ENCODE assay signal across 1 cellular context in the genomic region with DNA sequence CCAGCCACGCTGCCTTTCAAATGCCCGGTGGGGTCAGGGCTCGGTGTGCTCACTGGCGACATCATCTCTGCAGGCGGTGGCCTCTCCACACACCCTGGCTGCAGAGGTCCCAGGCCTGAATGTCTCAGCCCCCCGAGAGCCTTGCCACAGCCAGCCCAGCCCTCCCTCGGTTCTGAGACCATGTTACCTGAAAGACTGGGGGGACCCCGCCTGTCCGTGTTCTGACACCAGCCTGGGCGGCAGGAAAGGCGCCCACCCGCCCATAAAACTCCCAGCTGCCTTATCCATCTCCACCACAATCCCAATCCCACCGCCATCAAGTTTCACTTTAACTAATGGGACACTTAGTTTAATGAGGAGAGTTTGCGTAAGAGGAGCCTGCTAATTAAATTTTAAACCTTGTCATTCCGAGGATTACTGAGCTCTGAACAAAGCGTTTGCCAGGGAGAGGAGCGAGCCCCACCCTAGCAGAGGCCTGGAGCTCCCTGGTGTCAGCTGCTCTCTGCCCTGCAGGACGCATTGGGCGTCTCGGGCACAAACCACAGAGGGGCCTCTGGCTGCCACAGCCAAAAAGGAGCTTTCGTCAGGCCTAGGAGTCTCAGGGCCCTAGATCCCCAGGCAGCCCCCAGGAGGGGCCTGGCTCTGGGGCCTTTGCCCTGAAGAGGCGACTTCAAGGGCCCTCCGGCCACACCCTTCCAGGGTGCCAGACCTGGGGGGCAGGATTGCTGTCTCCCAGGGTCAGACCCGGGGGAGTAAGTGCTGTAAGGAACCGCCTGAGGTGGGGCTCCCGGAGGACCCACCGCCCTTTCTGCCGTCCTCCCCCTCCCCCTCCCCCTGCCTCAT.
TF ChIP-seq lines count a peak whose summit lies in the region.

No MANE protein-coding gene starts in this region.

TF ChIP-seq in HEK293, 187 proteins besides CTCF, POLR2A, EP300 and RAD21 (continued from another document and continues in another):
- TF ChIP-seq ZNF843 (tag by site-specific recombination; IDR thresholded peaks at IDR 0.05) (no peak), ZNF138 (tag by site-specific recombination; IDR thresholded peaks at IDR 0.05; ENCODE audit: borderline replicate concordance) (no peak), ZNF292 (tag by site-specific recombination; IDR thresholded peaks at IDR 0.05; ENCODE audit: borderline replicate concordance, low read depth) (no peak), ZIC2 (tag by site-specific recombination; IDR thresholded peaks at IDR 0.05) (peak; percentile 85), KLF7 (tag by site-specific recombination; IDR thresholded peaks at IDR 0.05; ENCODE audit: borderline replicate concordance) (no peak), ZNF530 (tag by site-specific recombination; IDR thresholded peaks at IDR 0.05; ENCODE audit: low read depth) (no peak), SP3 (tag by site-specific recombination; IDR thresholded peaks at IDR 0.05) (no peak), SALL2 (tag by site-specific recombination; IDR thresholded peaks at IDR 0.05; ENCODE audit: borderline replicate concordance) (no peak), ZNF155 (tag by site-specific recombination; IDR thresholded peaks at IDR 0.05) (no peak), ZNF239 (tag by site-specific recombination; IDR thresholded peaks at IDR 0.05) (no peak), ZBTB8A (tag by site-specific recombination; IDR thresholded peaks at IDR 0.05) (peak; percentile 93), KLF16 (tag by site-specific recombination; IDR thresholded peaks at IDR 0.05) (no peak), OSR2 (tag by site-specific recombination; IDR thresholded peaks at IDR 0.05) (peak; percentile 91), ZNF600 (tag by site-specific recombination; IDR thresholded peaks at IDR 0.05) (peak; percentile 55), GLIS2 (tag by site-specific recombination; IDR thresholded peaks at IDR 0.05) (peak; percentile 59), ZFP37 (tag by site-specific recombination; IDR thresholded peaks at IDR 0.05) (no peak), EGR2 (tag by site-specific recombination; IDR thresholded peaks at IDR 0.05; ENCODE audit: low read depth) (peak; percentile 71; the same call in 1 of the 2 replicates), KLF10 (tag by site-specific recombination; IDR thresholded peaks at IDR 0.05) (0 out of 2 replicates have a peak, but pooled peaks have one; percentile 41), GFI1B (tag by site-specific recombination; IDR thresholded peaks at IDR 0.05) (no peak), ZNF350 (tag by site-specific recombination; IDR thresholded peaks at IDR 0.05) (no peak), WT1 (tag by site-specific recombination; IDR thresholded peaks at IDR 0.05) (peak; percentile 86), ZNF629 (tag by site-specific recombination; IDR thresholded peaks at IDR 0.05) (peak; percentile 47; the same call in 1 of the 2 replicates), YY1 (tag by site-specific recombination; IDR thresholded peaks at IDR 0.05) (no peak), ZFHX2 (tag by site-specific recombination; conservative IDR thresholded peaks at IDR 0.05) (peak; percentile 71), BCL11A (tag by site-specific recombination; IDR thresholded peaks at IDR 0.05; ENCODE audit: low read depth) (peak; percentile 43; the same call in 1 of the 2 replicates), ZNF501 (tag by site-specific recombination; IDR thresholded peaks at IDR 0.05) (no peak), ZNF544 (tag by site-specific recombination; IDR thresholded peaks at IDR 0.05) (no peak), ZNF302 (tag by site-specific recombination; IDR thresholded peaks at IDR 0.05; ENCODE audit: low read depth) (no peak), ZSCAN30 (tag by site-specific recombination; IDR thresholded peaks at IDR 0.05) (no peak), ZNF830 (tag by site-specific recombination; IDR thresholded peaks at IDR 0.05; ENCODE audit: low read depth) (no peak), ZNF37A (tag by site-specific recombination; IDR thresholded peaks at IDR 0.05) (no peak), ZNF394 (tag by site-specific recombination; IDR thresholded peaks at IDR 0.05; ENCODE audit: borderline replicate concordance) (peak; percentile 81; the same call in 1 of the 2 replicates), ZNF121 (tag by site-specific recombination; IDR thresholded peaks at IDR 0.05) (no peak), ZNF664 (tag by site-specific recombination; IDR thresholded peaks at IDR 0.05) (no peak), ZNF571 (tag by site-specific recombination; IDR thresholded peaks at IDR 0.05) (no peak)
- TF ChIP-seq, protein P1, sequence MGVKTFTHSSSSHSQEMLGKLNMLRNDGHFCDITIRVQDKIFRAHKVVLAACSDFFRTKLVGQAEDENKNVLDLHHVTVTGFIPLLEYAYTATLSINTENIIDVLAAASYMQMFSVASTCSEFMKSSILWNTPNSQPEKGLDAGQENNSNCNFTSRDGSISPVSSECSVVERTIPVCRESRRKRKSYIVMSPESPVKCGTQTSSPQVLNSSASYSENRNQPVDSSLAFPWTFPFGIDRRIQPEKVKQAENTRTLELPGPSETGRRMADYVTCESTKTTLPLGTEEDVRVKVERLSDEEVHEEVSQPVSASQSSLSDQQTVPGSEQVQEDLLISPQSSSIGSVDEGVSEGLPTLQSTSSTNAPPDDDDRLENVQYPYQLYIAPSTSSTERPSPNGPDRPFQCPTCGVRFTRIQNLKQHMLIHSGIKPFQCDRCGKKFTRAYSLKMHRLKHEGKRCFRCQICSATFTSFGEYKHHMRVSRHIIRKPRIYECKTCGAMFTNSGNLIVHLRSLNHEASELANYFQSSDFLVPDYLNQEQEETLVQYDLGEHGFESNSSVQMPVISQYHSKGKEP (tag by site-specific recombination; IDR thresholded peaks at IDR 0.05): peak; percentile 75
- TF ChIP-seq, protein P2, sequence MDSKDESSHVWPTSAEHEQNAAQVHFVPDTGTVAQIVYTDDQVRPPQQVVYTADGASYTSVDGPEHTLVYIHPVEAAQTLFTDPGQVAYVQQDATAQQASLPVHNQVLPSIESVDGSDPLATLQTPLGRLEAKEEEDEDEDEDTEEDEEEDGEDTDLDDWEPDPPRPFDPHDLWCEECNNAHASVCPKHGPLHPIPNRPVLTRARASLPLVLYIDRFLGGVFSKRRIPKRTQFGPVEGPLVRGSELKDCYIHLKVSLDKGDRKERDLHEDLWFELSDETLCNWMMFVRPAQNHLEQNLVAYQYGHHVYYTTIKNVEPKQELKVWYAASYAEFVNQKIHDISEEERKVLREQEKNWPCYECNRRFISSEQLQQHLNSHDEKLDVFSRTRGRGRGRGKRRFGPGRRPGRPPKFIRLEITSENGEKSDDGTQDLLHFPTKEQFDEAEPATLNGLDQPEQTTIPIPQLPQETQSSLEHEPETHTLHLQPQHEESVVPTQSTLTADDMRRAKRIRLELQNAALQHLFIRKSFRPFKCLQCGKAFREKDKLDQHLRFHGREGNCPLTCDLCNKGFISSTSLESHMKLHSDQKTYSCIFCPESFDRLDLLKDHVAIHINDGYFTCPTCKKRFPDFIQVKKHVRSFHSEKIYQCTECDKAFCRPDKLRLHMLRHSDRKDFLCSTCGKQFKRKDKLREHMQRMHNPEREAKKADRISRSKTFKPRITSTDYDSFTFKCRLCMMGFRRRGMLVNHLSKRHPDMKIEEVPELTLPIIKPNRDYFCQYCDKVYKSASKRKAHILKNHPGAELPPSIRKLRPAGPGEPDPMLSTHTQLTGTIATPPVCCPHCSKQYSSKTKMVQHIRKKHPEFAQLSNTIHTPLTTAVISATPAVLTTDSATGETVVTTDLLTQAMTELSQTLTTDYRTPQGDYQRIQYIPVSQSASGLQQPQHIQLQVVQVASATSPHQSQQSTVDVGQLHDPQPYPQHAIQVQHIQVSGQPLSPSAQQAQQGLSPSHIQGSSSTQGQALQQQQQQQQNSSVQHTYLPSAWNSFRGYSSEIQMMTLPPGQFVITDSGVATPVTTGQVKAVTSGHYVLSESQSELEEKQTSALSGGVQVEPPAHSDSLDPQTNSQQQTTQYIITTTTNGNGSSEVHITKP (tag by site-specific recombination; IDR thresholded peaks at IDR 0.05): no peak
- TF ChIP-seq, protein P3, sequence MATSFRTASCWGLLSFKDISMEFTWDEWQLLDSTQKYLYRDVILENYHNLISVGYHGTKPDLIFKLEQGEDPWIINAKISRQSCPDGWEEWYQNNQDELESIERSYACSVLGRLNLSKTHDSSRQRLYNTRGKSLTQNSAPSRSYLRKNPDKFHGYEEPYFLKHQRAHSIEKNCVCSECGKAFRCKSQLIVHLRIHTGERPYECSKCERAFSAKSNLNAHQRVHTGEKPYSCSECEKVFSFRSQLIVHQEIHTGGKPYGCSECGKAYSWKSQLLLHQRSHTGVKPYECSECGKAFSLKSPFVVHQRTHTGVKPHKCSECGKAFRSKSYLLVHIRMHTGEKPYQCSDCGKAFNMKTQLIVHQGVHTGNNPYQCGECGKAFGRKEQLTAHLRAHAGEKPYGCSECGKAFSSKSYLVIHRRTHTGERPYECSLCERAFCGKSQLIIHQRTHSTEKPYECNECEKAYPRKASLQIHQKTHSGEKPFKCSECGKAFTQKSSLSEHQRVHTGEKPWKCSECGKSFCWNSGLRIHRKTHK (tag by site-specific recombination; IDR thresholded peaks at IDR 0.05): no peak
- TF ChIP-seq, protein P4, sequence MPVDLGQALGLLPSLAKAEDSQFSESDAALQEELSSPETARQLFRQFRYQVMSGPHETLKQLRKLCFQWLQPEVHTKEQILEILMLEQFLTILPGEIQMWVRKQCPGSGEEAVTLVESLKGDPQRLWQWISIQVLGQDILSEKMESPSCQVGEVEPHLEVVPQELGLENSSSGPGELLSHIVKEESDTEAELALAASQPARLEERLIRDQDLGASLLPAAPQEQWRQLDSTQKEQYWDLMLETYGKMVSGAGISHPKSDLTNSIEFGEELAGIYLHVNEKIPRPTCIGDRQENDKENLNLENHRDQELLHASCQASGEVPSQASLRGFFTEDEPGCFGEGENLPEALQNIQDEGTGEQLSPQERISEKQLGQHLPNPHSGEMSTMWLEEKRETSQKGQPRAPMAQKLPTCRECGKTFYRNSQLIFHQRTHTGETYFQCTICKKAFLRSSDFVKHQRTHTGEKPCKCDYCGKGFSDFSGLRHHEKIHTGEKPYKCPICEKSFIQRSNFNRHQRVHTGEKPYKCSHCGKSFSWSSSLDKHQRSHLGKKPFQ (tag by site-specific recombination; IDR thresholded peaks at IDR 0.05): 0 out of 2 replicates have a peak, but pooled peaks have one; percentile 25
- TF ChIP-seq, protein P5, sequence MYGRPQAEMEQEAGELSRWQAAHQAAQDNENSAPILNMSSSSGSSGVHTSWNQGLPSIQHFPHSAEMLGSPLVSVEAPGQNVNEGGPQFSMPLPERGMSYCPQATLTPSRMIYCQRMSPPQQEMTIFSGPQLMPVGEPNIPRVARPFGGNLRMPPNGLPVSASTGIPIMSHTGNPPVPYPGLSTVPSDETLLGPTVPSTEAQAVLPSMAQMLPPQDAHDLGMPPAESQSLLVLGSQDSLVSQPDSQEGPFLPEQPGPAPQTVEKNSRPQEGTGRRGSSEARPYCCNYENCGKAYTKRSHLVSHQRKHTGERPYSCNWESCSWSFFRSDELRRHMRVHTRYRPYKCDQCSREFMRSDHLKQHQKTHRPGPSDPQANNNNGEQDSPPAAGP (tag by site-specific recombination; IDR thresholded peaks at IDR 0.05): peak; percentile 100
- TF ChIP-seq, protein P6, sequence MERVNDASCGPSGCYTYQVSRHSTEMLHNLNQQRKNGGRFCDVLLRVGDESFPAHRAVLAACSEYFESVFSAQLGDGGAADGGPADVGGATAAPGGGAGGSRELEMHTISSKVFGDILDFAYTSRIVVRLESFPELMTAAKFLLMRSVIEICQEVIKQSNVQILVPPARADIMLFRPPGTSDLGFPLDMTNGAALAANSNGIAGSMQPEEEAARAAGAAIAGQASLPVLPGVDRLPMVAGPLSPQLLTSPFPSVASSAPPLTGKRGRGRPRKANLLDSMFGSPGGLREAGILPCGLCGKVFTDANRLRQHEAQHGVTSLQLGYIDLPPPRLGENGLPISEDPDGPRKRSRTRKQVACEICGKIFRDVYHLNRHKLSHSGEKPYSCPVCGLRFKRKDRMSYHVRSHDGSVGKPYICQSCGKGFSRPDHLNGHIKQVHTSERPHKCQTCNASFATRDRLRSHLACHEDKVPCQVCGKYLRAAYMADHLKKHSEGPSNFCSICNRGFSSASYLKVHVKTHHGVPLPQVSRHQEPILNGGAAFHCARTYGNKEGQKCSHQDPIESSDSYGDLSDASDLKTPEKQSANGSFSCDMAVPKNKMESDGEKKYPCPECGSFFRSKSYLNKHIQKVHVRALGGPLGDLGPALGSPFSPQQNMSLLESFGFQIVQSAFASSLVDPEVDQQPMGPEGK (tag by site-specific recombination; IDR thresholded peaks at IDR 0.05): peak; percentile 56; the same call in 1 of the 2 replicates
- TF ChIP-seq, protein P7, sequence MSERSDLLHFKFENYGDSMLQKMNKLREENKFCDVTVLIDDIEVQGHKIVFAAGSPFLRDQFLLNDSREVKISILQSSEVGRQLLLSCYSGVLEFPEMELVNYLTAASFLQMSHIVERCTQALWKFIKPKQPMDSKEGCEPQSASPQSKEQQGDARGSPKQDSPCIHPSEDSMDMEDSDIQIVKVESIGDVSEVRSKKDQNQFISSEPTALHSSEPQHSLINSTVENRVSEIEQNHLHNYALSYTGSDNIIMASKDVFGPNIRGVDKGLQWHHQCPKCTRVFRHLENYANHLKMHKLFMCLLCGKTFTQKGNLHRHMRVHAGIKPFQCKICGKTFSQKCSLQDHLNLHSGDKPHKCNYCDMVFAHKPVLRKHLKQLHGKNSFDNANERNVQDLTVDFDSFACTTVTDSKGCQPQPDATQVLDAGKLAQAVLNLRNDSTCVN (tag by site-specific recombination; optimal IDR thresholded peaks at IDR 0.05): no peak
- TF ChIP-seq, protein P8, sequence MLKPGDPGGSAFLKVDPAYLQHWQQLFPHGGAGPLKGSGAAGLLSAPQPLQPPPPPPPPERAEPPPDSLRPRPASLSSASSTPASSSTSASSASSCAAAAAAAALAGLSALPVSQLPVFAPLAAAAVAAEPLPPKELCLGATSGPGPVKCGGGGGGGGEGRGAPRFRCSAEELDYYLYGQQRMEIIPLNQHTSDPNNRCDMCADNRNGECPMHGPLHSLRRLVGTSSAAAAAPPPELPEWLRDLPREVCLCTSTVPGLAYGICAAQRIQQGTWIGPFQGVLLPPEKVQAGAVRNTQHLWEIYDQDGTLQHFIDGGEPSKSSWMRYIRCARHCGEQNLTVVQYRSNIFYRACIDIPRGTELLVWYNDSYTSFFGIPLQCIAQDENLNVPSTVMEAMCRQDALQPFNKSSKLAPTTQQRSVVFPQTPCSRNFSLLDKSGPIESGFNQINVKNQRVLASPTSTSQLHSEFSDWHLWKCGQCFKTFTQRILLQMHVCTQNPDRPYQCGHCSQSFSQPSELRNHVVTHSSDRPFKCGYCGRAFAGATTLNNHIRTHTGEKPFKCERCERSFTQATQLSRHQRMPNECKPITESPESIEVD (tag by site-specific recombination; IDR thresholded peaks at IDR 0.05): peak; percentile 63; the same call in 1 of the 2 replicates
- TF ChIP-seq, protein P9, sequence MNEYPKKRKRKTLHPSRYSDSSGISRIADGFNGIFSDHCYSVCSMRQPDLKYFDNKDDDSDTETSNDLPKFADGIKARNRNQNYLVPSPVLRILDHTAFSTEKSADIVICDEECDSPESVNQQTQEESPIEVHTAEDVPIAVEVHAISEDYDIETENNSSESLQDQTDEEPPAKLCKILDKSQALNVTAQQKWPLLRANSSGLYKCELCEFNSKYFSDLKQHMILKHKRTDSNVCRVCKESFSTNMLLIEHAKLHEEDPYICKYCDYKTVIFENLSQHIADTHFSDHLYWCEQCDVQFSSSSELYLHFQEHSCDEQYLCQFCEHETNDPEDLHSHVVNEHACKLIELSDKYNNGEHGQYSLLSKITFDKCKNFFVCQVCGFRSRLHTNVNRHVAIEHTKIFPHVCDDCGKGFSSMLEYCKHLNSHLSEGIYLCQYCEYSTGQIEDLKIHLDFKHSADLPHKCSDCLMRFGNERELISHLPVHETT (tag by site-specific recombination; IDR thresholded peaks at IDR 0.05): no peak
